ENCODE assay signal across 1 cellular context in genomic region chr4:338759-339097, GRCh38.
TF ChIP-seq lines count a peak whose summit lies in the region.

No MANE protein-coding gene starts in this region.

TF ChIP-seq in GM23338, 12 proteins besides CTCF, POLR2A, EP300 and RAD21 (continued from another document):
- TF ChIP-seq, protein P1, sequence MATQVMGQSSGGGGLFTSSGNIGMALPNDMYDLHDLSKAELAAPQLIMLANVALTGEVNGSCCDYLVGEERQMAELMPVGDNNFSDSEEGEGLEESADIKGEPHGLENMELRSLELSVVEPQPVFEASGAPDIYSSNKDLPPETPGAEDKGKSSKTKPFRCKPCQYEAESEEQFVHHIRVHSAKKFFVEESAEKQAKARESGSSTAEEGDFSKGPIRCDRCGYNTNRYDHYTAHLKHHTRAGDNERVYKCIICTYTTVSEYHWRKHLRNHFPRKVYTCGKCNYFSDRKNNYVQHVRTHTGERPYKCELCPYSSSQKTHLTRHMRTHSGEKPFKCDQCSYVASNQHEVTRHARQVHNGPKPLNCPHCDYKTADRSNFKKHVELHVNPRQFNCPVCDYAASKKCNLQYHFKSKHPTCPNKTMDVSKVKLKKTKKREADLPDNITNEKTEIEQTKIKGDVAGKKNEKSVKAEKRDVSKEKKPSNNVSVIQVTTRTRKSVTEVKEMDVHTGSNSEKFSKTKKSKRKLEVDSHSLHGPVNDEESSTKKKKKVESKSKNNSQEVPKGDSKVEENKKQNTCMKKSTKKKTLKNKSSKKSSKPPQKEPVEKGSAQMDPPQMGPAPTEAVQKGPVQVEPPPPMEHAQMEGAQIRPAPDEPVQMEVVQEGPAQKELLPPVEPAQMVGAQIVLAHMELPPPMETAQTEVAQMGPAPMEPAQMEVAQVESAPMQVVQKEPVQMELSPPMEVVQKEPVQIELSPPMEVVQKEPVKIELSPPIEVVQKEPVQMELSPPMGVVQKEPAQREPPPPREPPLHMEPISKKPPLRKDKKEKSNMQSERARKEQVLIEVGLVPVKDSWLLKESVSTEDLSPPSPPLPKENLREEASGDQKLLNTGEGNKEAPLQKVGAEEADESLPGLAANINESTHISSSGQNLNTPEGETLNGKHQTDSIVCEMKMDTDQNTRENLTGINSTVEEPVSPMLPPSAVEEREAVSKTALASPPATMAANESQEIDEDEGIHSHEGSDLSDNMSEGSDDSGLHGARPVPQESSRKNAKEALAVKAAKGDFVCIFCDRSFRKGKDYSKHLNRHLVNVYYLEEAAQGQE (IDR thresholded peaks at IDR 0.05; ENCODE audit: unreplicated experiment): no peak
- TF ChIP-seq CREB1 (CRISPR knock-in tag; IDR thresholded peaks at IDR 0.05; ENCODE audit: low read depth): no peak
- no peak for TF ChIP-seq STAT1 (IDR thresholded peaks at IDR 0.05; ENCODE audit: unreplicated experiment)
- no peak for TF ChIP-seq EZH2phosphoT487 (IDR thresholded peaks at IDR 0.05; ENCODE audit: unreplicated experiment)
- TF ChIP-seq ZNF331 (CRISPR knock-in tag; IDR thresholded peaks at IDR 0.05; ENCODE audit: low read depth): no peak
- no peak for TF ChIP-seq POLR2AphosphoS5 (IDR thresholded peaks at IDR 0.05; ENCODE audit: low read depth)
